23 cellular contexts compared by ENCODE assay signal in genomic region chr22:26516503-26516902, GRCh38.
"Had no signal": no experiment of that assay in that cellular context is flagged by ENCODE, and none has a peak within 500 bp of the region (broad histone marks: within the 10 kb centered on the region; RNA-seq: fewer than 3 reads in every experiment).

No MANE protein-coding gene starts in this region.

- H3K36me3 ChIP-seq: lower lobe of right lung, pancreas, upper lobe of left lung had no signal

- H3K27ac ChIP-seq: lower lobe of right lung, upper lobe of left lung had no signal

- DNase-seq: activated CD4-positive, alpha-beta T cell treated with anti-CD3 and anti-CD28 coated beads, Interleukin-2, amount 50 U/mL, for 4 hours; activated CD8-positive, alpha-beta memory T cell treated with anti-CD3 and anti-CD28 coated beads for 24 hours; activated CD8-positive, alpha-beta memory T cell treated with anti-CD3 and anti-CD28 coated beads, Interleukin-2, amount 50 U/mL, for 4 hours; activated effector memory CD4-positive, alpha-beta T cell treated with Interleukin-2 at 50 U/mL for 16 hours; activated naive CD4-positive, alpha-beta T cell treated with anti-CD3 and anti-CD28 coated beads for 36 hours; activated naive CD8-positive, alpha-beta T cell treated with anti-CD3 and anti-CD28 coated beads, Interleukin-2, amount 50 U/mL, for 24 hours; activated T-cell treated with anti-CD3 and anti-CD28 coated beads, Interleukin-2, amount 50 U/mL, for 24 hours; effector CD8-positive, alpha-beta T cell; erythroblast; foreskin fibroblast; kidney; lower lobe of right lung; mesendoderm; mucosa of descending colon; nephron progenitor cell; small intestine; stimulated activated CD4-positive, alpha-beta T cell treated with anti-CD3 and anti-CD28 coated beads, Interleukin-2, amount 100 ng/mL, for 24 hours; stimulated activated naive B cell treated with anti-CD40 and anti-IgM and Interleukin-4, amounts not matched to agents 10 μg/mL and 1 μg/mL and 100 μg/mL, for 72 hours; T-helper 1 cell; upper lobe of left lung had no signal

- ATAC-seq: activated naive CD8-positive, alpha-beta T cell treated with anti-CD3 and anti-CD28 coated beads, Interleukin-2, amount 50 U/mL, for 24 hours; lower lobe of right lung; mucosa of descending colon; sciatic nerve; stimulated activated naive B cell treated with anti-CD40 and anti-IgM and Interleukin-4, amounts not matched to agents 10 μg/mL and 1 μg/mL and 100 μg/mL, for 72 hours; WTC11 had no signal

- H3K27me3 ChIP-seq: pancreas, upper lobe of left lung had no signal

- H3K4me3 ChIP-seq: lower lobe of right lung, mucosa of descending colon, pancreas, upper lobe of left lung had no signal

- H3K9me3 ChIP-seq: lower lobe of right lung, mucosa of descending colon, pancreas, upper lobe of left lung had no signal
